1 cellular context compared by ENCODE assay signal in genomic region chr9:124940521-124940893, GRCh38.
TF ChIP-seq lines count a peak whose summit lies in the region.

No MANE protein-coding gene starts in this region.

TF ChIP-seq in HEK293, 187 proteins besides CTCF, POLR2A, EP300 and RAD21 (continued from another document):
- TF ChIP-seq ZNF768 (tag by site-specific recombination; IDR thresholded peaks at IDR 0.05) = no peak
- TF ChIP-seq KLF8 (tag by site-specific recombination; IDR thresholded peaks at IDR 0.05) = no peak
- peak; percentile 83 for TF ChIP-seq ZNF335 (tag by site-specific recombination; conservative IDR thresholded peaks at IDR 0.05)
- TF ChIP-seq SCRT1 (tag by site-specific recombination; IDR thresholded peaks at IDR 0.05; ENCODE audit: borderline replicate concordance) = no peak
- no peak for TF ChIP-seq PRDM10 (tag by site-specific recombination; IDR thresholded peaks at IDR 0.05)
- no peak for TF ChIP-seq ZNF366 (tag by site-specific recombination; conservative IDR thresholded peaks at IDR 0.05)
- TF ChIP-seq ZNF239 (tag by site-specific recombination; IDR thresholded peaks at IDR 0.05) = no peak
- TF ChIP-seq, protein P1, sequence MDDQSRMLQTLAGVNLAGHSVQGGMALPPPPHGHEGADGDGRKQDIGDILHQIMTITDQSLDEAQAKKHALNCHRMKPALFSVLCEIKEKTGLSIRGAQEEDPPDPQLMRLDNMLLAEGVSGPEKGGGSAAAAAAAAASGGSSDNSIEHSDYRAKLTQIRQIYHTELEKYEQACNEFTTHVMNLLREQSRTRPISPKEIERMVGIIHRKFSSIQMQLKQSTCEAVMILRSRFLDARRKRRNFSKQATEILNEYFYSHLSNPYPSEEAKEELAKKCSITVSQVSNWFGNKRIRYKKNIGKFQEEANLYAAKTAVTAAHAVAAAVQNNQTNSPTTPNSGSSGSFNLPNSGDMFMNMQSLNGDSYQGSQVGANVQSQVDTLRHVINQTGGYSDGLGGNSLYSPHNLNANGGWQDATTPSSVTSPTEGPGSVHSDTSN (CRISPR knock-in tag; IDR thresholded peaks at IDR 0.05) = no peak
- TF ChIP-seq, protein P2, sequence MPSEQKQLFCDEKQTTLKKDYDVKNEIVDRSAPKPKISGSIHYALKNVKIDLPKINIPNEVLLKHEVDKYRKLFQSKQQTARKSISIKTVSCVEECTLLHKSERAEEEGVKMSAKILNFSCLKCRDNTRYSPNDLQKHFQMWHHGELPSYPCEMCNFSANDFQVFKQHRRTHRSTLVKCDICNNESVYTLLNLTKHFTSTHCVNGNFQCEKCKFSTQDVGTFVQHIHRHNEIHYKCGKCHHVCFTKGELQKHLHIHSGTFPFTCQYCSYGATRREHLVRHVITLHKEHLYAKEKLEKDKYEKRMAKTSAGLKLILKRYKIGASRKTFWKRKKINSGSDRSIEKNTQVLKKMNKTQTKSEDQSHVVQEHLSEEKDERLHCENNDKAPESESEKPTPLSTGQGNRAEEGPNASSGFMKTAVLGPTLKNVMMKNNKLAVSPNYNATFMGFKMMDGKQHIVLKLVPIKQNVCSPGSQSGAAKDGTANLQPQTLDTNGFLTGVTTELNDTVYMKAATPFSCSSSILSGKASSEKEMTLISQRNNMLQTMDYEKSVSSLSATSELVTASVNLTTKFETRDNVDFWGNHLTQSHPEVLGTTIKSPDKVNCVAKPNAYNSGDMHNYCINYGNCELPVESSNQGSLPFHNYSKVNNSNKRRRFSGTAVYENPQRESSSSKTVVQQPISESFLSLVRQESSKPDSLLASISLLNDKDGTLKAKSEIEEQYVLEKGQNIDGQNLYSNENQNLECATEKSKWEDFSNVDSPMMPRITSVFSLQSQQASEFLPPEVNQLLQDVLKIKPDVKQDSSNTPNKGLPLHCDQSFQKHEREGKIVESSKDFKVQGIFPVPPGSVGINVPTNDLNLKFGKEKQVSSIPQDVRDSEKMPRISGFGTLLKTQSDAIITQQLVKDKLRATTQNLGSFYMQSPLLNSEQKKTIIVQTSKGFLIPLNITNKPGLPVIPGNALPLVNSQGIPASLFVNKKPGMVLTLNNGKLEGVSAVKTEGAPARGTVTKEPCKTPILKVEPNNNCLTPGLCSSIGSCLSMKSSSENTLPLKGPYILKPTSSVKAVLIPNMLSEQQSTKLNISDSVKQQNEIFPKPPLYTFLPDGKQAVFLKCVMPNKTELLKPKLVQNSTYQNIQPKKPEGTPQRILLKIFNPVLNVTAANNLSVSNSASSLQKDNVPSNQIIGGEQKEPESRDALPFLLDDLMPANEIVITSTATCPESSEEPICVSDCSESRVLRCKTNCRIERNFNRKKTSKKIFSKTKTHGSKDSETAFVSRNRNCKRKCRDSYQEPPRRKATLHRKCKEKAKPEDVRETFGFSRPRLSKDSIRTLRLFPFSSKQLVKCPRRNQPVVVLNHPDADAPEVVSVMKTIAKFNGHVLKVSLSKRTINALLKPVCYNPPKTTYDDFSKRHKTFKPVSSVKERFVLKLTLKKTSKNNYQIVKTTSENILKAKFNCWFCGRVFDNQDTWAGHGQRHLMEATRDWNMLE (tag by site-specific recombination; conservative IDR thresholded peaks at IDR 0.05; ENCODE audit: low read depth) = no peak
- no peak for TF ChIP-seq ZNF660 (tag by site-specific recombination; IDR thresholded peaks at IDR 0.05)
- peak; percentile 65 for TF ChIP-seq ZSCAN30 (tag by site-specific recombination; IDR thresholded peaks at IDR 0.05)
- no peak for TF ChIP-seq ZFP41 (tag by site-specific recombination; IDR thresholded peaks at IDR 0.05; ENCODE audit: borderline replicate concordance)
- TF ChIP-seq ZNF654 (tag by site-specific recombination; IDR thresholded peaks at IDR 0.05; ENCODE audit: low read depth) = no peak
- TF ChIP-seq GLIS1 (tag by site-specific recombination; IDR thresholded peaks at IDR 0.05) = no peak
- TF ChIP-seq ZBTB21 (tag by site-specific recombination; IDR thresholded peaks at IDR 0.05) = no peak
- TF ChIP-seq MZF1 (tag by site-specific recombination; IDR thresholded peaks at IDR 0.05; ENCODE audit: borderline replicate concordance) = no peak
- no peak for TF ChIP-seq ZBTB11 (tag by site-specific recombination; conservative IDR thresholded peaks at IDR 0.05; ENCODE audit: low read depth)
- TF ChIP-seq ZNF777 (tag by site-specific recombination; IDR thresholded peaks at IDR 0.05; ENCODE audit: borderline replicate concordance) = no peak
- TF ChIP-seq ZNF571 (tag by site-specific recombination; IDR thresholded peaks at IDR 0.05) = no peak
- TF ChIP-seq IKZF3 (tag by site-specific recombination; IDR thresholded peaks at IDR 0.05) = 0 out of 2 replicates have a peak, but pooled peaks have one; percentile 52
- 0 out of 2 replicates have a peak, but pooled peaks have one; percentile 17 for TF ChIP-seq ZBTB17 (tag by site-specific recombination; IDR thresholded peaks at IDR 0.05)
- TF ChIP-seq ZNF223 (tag by site-specific recombination; IDR thresholded peaks at IDR 0.05) = no peak
- TF ChIP-seq, protein P3, sequence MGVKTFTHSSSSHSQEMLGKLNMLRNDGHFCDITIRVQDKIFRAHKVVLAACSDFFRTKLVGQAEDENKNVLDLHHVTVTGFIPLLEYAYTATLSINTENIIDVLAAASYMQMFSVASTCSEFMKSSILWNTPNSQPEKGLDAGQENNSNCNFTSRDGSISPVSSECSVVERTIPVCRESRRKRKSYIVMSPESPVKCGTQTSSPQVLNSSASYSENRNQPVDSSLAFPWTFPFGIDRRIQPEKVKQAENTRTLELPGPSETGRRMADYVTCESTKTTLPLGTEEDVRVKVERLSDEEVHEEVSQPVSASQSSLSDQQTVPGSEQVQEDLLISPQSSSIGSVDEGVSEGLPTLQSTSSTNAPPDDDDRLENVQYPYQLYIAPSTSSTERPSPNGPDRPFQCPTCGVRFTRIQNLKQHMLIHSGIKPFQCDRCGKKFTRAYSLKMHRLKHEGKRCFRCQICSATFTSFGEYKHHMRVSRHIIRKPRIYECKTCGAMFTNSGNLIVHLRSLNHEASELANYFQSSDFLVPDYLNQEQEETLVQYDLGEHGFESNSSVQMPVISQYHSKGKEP (tag by site-specific recombination; IDR thresholded peaks at IDR 0.05) = no peak
- no peak for TF ChIP-seq RBAK (tag by site-specific recombination; IDR thresholded peaks at IDR 0.05)
- no peak for TF ChIP-seq ZNF830 (tag by site-specific recombination; IDR thresholded peaks at IDR 0.05; ENCODE audit: low read depth)
